In the genomic region with DNA sequence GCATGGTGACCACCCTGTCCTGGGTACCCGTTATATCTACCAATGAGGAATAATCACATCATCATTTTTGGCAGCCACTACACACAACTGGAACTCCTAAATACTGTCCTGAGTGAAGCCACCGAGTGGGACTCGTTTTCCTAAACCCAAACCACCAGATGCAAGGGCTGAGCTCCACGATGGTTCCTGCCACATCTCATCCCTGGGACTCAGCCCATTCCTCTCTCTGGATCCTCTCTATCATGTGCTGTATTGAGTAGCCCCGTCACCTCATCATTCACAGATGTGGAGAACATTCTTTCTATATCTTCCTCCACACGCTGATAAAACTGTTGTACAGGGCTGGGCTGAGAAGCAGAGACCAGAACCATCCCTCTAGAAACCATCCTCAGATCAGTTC, we compare ENCODE assay signal across 24 cellular contexts.
A peak's percentile ranks its signal among the peaks of the same experiment; 100 is the strongest.
DNase-seq lines count a peak whose midpoint lies in the region; ATAC-seq and TF ChIP-seq lines count a peak whose summit lies in the region.
"Had no signal": no experiment of that assay in that cellular context is flagged by ENCODE, and none has a peak within 500 bp of the region (broad histone marks: within the 10 kb centered on the region; RNA-seq: fewer than 3 reads in every experiment).

No MANE protein-coding gene starts in this region.

- no peak overlapping the region for H3K56ac ChIP-seq in IMR-90 (ENCODE audit: extremely low read depth, insufficient read depth, low read length)

- H2BK20ac ChIP-seq in IMR-90 (ENCODE audit: low read depth, low read length) = no peak overlapping the region

- H2AFZ ChIP-seq in IMR-90 (replicated peaks; ENCODE audit: low read length, poor library complexity) = no peak overlapping the region

- peak overlapping the region; percentile 2; the same call in 1 of the 2 replicates for H3K4me2 ChIP-seq in IMR-90 (ENCODE audit: low read depth, low read length)

- 50% methylated on average over 3 of the region's 6 CpGs; no CpG with 5 or more reads in 1 of the 2 experiments for WGBS in IMR-90 (ENCODE audit: extremely low coverage in 2 of 2, insufficient read length in 1 of 2), 2 experiments
- WGBS in tibial nerve, 2 donors = 67 to 69% methylated on average over 6 of the region's 6 CpGs

- H3K9me3 ChIP-seq in IMR-90 (ENCODE audit: control insufficient read depth, insufficient read depth, low read length) (peaks cover 3% of the 10 kb centered on the region; the same call in 1 of the 2 replicates), tibial nerve (no peaks in the 10 kb centered on the region)

- no peak overlapping the region for H3K27ac Mint-ChIP-seq in activated CD4-positive, alpha-beta memory T cell treated with anti-CD3 and anti-CD28 coated beads, Interleukin-2, amount 10 ng/mL, durations not matched to agents 7 days and 5 days
- H3K27ac Mint-ChIP-seq in activated CD4-positive, alpha-beta memory T cell treated with anti-CD3 and anti-CD28 coated beads for 36 hours = no peak overlapping the region

- dilution Hi-C loops in IMR-90 (cut with HindIII; ENCODE audit: low sequenced_read_pairs, unreplicated experiment) = no loop called here

- peak overlapping the region; percentile 36 for H3K4ac ChIP-seq in IMR-90 (ENCODE audit: low read depth, low read length)

- peaks cover 7% of the 10 kb centered on the region; the same call in 1 of the 2 replicates for H3K9me1 ChIP-seq in IMR-90 (ENCODE audit: insufficient read depth, low read length)

- peak; percentile 14; the same call in 1 of the 2 replicates for ATAC-seq in IMR-90 (ENCODE audit: low read depth)
- ATAC-seq in sciatic nerve = peak; percentile 34
- ATAC-seq: K562, SK-N-SH treated with all-trans-retinoic acid at 6 μM for 48 hours had no signal

- no peak overlapping the region; a peak in 1 of 4 replicates for H4K8ac ChIP-seq in IMR-90 (ENCODE audit: low read depth in 2 of 2, low read length in 2 of 2)

- H4K5ac ChIP-seq in IMR-90 (ENCODE audit: low read depth, low read length) = no peak overlapping the region; the same call in 1 of the 2 replicates

- no peak for TF ChIP-seq POLR2A in IMR-90 (IDR thresholded peaks at IDR 0.05; ENCODE audit: low read depth, low read length)
- no peak for TF ChIP-seq POLR2A in tibial nerve (IDR thresholded peaks at IDR 0.05)

- H3K79me1 ChIP-seq in IMR-90 (ENCODE audit: low read depth in 1 of 2, low read length in 2 of 2) = no peaks in the 10 kb centered on the region

- H3K4me1 ChIP-seq in IMR-90 (ENCODE audit: control insufficient read depth, insufficient read depth, low read length) (peaks cover 6% of the 10 kb centered on the region; the same call in 1 of the 2 replicates), tibial nerve (peaks cover 0 to 5% (median 0%) of the 10 kb centered on the region in 4 donors)

- H2BK120ac ChIP-seq in IMR-90 (ENCODE audit: low read depth, low read length) = no peak overlapping the region

- H3K36me3 ChIP-seq in IMR-90 (ENCODE audit: control insufficient read depth, insufficient read depth, low read length) (no peaks in the 10 kb centered on the region), tibial nerve (no peaks in the 10 kb centered on the region)

- TF ChIP-seq RAD21 in IMR-90 (IDR thresholded peaks at IDR 0.05; ENCODE audit: low read length) = no peak

- no peak overlapping the region for H3K4me3 ChIP-seq in IMR-90 (ENCODE audit: insufficient read depth, low read depth, low read length)
- H3K4me3 ChIP-seq in fibroblast of the aortic adventitia (ENCODE audit: low read depth, low read length) = no peak overlapping the region
- H3K4me3 ChIP-seq in tibial nerve = no peak overlapping the region
- H3K4me3 ChIP-seq: K562 had no signal

- H3K4me3 Mint-ChIP-seq in activated CD4-positive, alpha-beta memory T cell treated with anti-CD3 and anti-CD28 coated beads, Interleukin-2, amount 10 ng/mL, durations not matched to agents 7 days and 5 days = no peak overlapping the region
- no peak overlapping the region for H3K4me3 Mint-ChIP-seq in activated CD4-positive, alpha-beta memory T cell treated with anti-CD3 and anti-CD28 coated beads for 36 hours
- H3K4me3 Mint-ChIP-seq: CD8-positive, alpha-beta memory T cell had no signal

- CTCF ChIA-PET in activated CD4-positive, alpha-beta memory T cell treated with anti-CD3 and anti-CD28 coated beads, Interleukin-2, amount 10 ng/mL, durations not matched to agents 7 days and 5 days (lab: Charles Lee) = no interaction called here
- CTCF ChIA-PET in activated CD4-positive, alpha-beta memory T cell treated with anti-CD3 and anti-CD28 coated beads for 36 hours (lab: Charles Lee) = interaction anchor here (1.0 kb wide), 1 partner anchor 17 kb away, joined by 4 read pairs; no protein-coding TSS in a partner anchor
- CTCF ChIA-PET in IMR-90 (lab: Yijun Ruan, JAX) = no interaction called here

- no peak overlapping the region for H3K9ac ChIP-seq in IMR-90 (ENCODE audit: low read depth, low read length)

- no peak overlapping the region for H2BK5ac ChIP-seq in IMR-90 (ENCODE audit: low read depth, low read length, poor library complexity, severe bottlenecking)

- in situ Hi-C loops in IMR-90 (cut with MboI; ENCODE audit: low sequenced_read_pairs) = no loop called here

- peak overlapping the region; percentile 33; the same call in 1 of the 2 replicates for H3K14ac ChIP-seq in IMR-90 (replicated peaks; ENCODE audit: low read depth, low read length)

- TF ChIP-seq EP300 in tibial nerve (IDR thresholded peaks at IDR 0.05) = no peak

- no peaks in the 10 kb centered on the region for H3K9me3 Mint-ChIP-seq in activated CD4-positive, alpha-beta memory T cell treated with anti-CD3 and anti-CD28 coated beads, Interleukin-2, amount 10 ng/mL, durations not matched to agents 7 days and 5 days
- H3K9me3 Mint-ChIP-seq in activated CD4-positive, alpha-beta memory T cell treated with anti-CD3 and anti-CD28 coated beads for 36 hours = peaks cover 2% of the 10 kb centered on the region

- no peak overlapping the region for H2BK15ac ChIP-seq in IMR-90 (ENCODE audit: low read depth, low read length)

- TF ChIP-seq CTCF in IMR-90 (conservative IDR thresholded peaks at IDR 0.05; ENCODE audit: low read depth, low read length) = no peak
- no peak for TF ChIP-seq CTCF in fibroblast of the aortic adventitia (IDR thresholded peaks at IDR 0.05; ENCODE audit: insufficient read depth, low read length)
- TF ChIP-seq CTCF in tibial nerve (IDR thresholded peaks at IDR 0.05) = no peak

- DNase-seq in activated CD4-positive, alpha-beta memory T cell treated with anti-CD3 and anti-CD28 coated beads, Interleukin-2, amount 10 ng/mL, durations not matched to agents 7 days and 5 days = peak; percentile 9
- no peak for DNase-seq in activated CD4-positive, alpha-beta memory T cell treated with anti-CD3 and anti-CD28 coated beads for 36 hours
- DNase-seq in IMR-90 = no peak
- peak; percentile 30 for DNase-seq in fibroblast of the aortic adventitia (ENCODE audit: low read depth)
- no peak for DNase-seq in sciatic nerve (ENCODE audit: low spot score)
- DNase-seq in NCI-H774 (lab: John Stamatoyannopoulos, UW) = no peak
- no peak for DNase-seq in tibial nerve (ENCODE audit: low spot score in 2 of 2)
- no peak for DNase-seq in stimulated activated naive CD4-positive, alpha-beta T cell treated with Interleukin-2 at 50 U/mL for 16 hours (lab: John Stamatoyannopoulos, UW)
- DNase-seq: ACHN; AML-193; CD8-positive, alpha-beta memory T cell; GDM1; H7; MM.1S; NCI-H1048; NCI-H1417 treated with DMSO at 0.1 percent for 48 hours; NCI-H187; NCI-H2107; NCI-H69 had no signal

- H3K36me3 Mint-ChIP-seq in activated CD4-positive, alpha-beta memory T cell treated with anti-CD3 and anti-CD28 coated beads, Interleukin-2, amount 10 ng/mL, durations not matched to agents 7 days and 5 days (ENCODE audit: low read depth) = no peaks in the 10 kb centered on the region
- H3K36me3 Mint-ChIP-seq in activated CD4-positive, alpha-beta memory T cell treated with anti-CD3 and anti-CD28 coated beads for 36 hours = no peaks in the 10 kb centered on the region
- H3K36me3 Mint-ChIP-seq: CD8-positive, alpha-beta memory T cell had no signal

- H3K23ac ChIP-seq in IMR-90 (ENCODE audit: low read depth, low read length) = 0 out of 2 replicates have a peak overlapping the region, but pooled peaks have one; percentile 56

- intact Hi-C loops in activated CD4-positive, alpha-beta memory T cell treated with anti-CD3 and anti-CD28 coated beads for 36 hours (cut with micrococcal nuclease) = no loop called here
- intact Hi-C loops in IMR-90 (cut with micrococcal nuclease) (no loop called here), sciatic nerve (cut with DNase I) (no loop called here)

- peaks cover 16% of the 10 kb centered on the region for H3K4me1 Mint-ChIP-seq in activated CD4-positive, alpha-beta memory T cell treated with anti-CD3 and anti-CD28 coated beads, Interleukin-2, amount 10 ng/mL, durations not matched to agents 7 days and 5 days
- H3K4me1 Mint-ChIP-seq in activated CD4-positive, alpha-beta memory T cell treated with anti-CD3 and anti-CD28 coated beads for 36 hours (ENCODE audit: low read depth) = peaks cover 15% of the 10 kb centered on the region

- H3K27me3 Mint-ChIP-seq in activated CD4-positive, alpha-beta memory T cell treated with anti-CD3 and anti-CD28 coated beads, Interleukin-2, amount 10 ng/mL, durations not matched to agents 7 days and 5 days = peaks cover 6% of the 10 kb centered on the region
- peaks cover 3% of the 10 kb centered on the region for H3K27me3 Mint-ChIP-seq in activated CD4-positive, alpha-beta memory T cell treated with anti-CD3 and anti-CD28 coated beads for 36 hours

- POLR2A ChIA-PET in activated CD4-positive, alpha-beta memory T cell treated with anti-CD3 and anti-CD28 coated beads, Interleukin-2, amount 10 ng/mL, durations not matched to agents 7 days and 5 days (lab: Charles Lee) = no interaction called here
- POLR2A ChIA-PET in activated CD4-positive, alpha-beta memory T cell treated with anti-CD3 and anti-CD28 coated beads for 36 hours (lab: Charles Lee) = no interaction called here
- POLR2A ChIA-PET in IMR-90 (lab: Charles Lee; ENCODE audit: unreplicated experiment) = interaction anchor here (0.7 kb wide), 1 partner anchor 256 kb away, joined by 4 read pairs; no protein-coding TSS in a partner anchor

- no peak overlapping the region for H4K91ac ChIP-seq in IMR-90 (ENCODE audit: insufficient read depth, low read depth, low read length)

- peaks cover 5% of the 10 kb centered on the region; the same call in 1 of the 2 replicates for H3K27me3 ChIP-seq in IMR-90 (ENCODE audit: control insufficient read depth, insufficient read depth, low read length)
- no peaks in the 10 kb centered on the region for H3K27me3 ChIP-seq in tibial nerve

- H3K27ac ChIP-seq in IMR-90 (ENCODE audit: insufficient read depth, low read length) (peak overlapping the region; percentile 19; the same call in 1 of the 2 replicates), tibial nerve (peak overlapping the region in 1 of 4 donors; percentile 29)
- H3K27ac ChIP-seq: 22Rv1, C4-2B, RWPE1 had no signal

- H2AK5ac ChIP-seq in IMR-90 (ENCODE audit: low read depth, low read length) = no peak overlapping the region

- no peak overlapping the region for H2AK9ac ChIP-seq in IMR-90 (replicated peaks; ENCODE audit: low read depth, low read length, poor library complexity)

- H3K18ac ChIP-seq in IMR-90 (ENCODE audit: low read depth, low read length) = peak overlapping the region; percentile 5; the same call in 1 of the 2 replicates

- BruUV-seq in IMR-90 (replicated peaks; lab: Mats Ljungman, UMichigan) = no TSS peak

- no peaks in the 10 kb centered on the region for H4K20me1 ChIP-seq in IMR-90 (ENCODE audit: insufficient read depth, low read length)

Comparison
In these comparisons a context has a peak if more than half of its experiments do, and no peak if none do; other contexts are left out.
1. DNase-seq: peak in activated CD4-positive, alpha-beta memory T cell treated with anti-CD3 and anti-CD28 coated beads, Interleukin-2, amount 10 ng/mL, durations not matched to agents 7 days and 5 days (single experiment) and fibroblast of the aortic adventitia (single experiment); none in activated CD4-positive, alpha-beta memory T cell treated with anti-CD3 and anti-CD28 coated beads for 36 hours (single experiment), IMR-90 (single experiment), sciatic nerve (single experiment), NCI-H774 (single experiment), tibial nerve (0 of 2) and stimulated activated naive CD4-positive, alpha-beta T cell treated with Interleukin-2 at 50 U/mL for 16 hours (single experiment).